8 cellular contexts compared by ENCODE assay signal in the genomic region with DNA sequence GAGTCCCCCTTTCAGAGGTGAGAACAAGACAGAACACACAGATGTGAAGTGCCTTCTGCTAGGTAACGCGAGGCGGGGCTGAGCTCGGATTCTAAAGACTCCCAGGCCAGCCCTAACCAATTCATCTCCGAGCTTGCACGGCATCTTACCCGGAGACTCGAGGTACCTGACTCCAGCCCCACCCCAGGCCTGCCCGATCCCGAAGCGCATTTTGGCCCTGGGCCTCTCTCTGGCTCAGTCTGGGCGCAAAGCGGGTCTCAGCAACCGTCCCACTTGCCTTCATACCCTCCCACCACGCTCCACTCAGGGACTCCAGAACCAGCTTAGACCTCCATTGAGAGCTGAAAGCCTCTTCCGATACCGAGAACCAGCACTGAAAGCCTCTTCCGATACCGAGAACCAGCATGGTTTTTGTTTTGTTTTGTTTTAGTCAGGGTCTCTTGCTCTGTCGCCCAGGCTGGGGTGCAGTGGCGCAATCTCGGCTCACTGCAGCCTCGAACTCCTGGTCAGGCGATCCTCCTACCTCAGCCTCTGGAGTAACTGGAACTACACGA. TPM values are rescaled to one million over a fixed set of nuclear protein-coding genes. Genes with fewer than 3 reads are reported as not detected.
DNase-seq lines count a peak whose midpoint lies in the region; ATAC-seq and TF ChIP-seq lines count a peak whose summit lies in the region.

No MANE protein-coding gene starts in this region.

- POLR2A ChIA-PET in CD4-positive, alpha-beta memory T cell (lab: Charles Lee; ENCODE audit: partially characterized antibody), result interaction anchor here (0.6 to 4.1 kb wide), 23 partner anchors 9 to 1439 kb away, joined by 3 to 21 read pairs (median 4); a partner anchor contains a TSS
- POLR2A ChIA-PET in OCI-LY7 (lab: Charles Lee), result interaction anchor here (0.6 to 1.2 kb wide), 7 partner anchors 11 to 761 kb away, joined by 3 to 4 read pairs (median 3); no protein-coding TSS in a partner anchor

- peaks cover 43% of the 10 kb centered on the region for H3K4me1 ChIP-seq in CD4-positive, alpha-beta memory T cell (ENCODE audit: insufficient read depth, low read length)
- H3K4me1 ChIP-seq in OCI-LY7 (ENCODE audit: insufficient read depth, low read length, poor library complexity, severe bottlenecking) (peaks cover 19% of the 10 kb centered on the region), thyroid gland (peaks cover 31 to 56% of the 10 kb centered on the region in 2 donors)

- no TSS peak for BruUV-seq in OCI-LY7 (replicated peaks; lab: Mats Ljungman, UMichigan)

- intact Hi-C loops in CD4-positive, alpha-beta memory T cell (cut with micrococcal nuclease), result loop anchor here (1.0 to 5.0 kb wide), 4 partner anchors 152 to 958 kb away; a partner anchor contains a TSS
- intact Hi-C loops in OCI-LY7 (cut with micrococcal nuclease; ENCODE audit: unreplicated experiment) (loop anchor here (2.0 kb wide), 1 partner anchor 213 kb away; a partner anchor contains a TSS), thyroid gland (cut with DNase I) (no loop called here)

- H3K79me2 ChIP-seq in OCI-LY7 (ENCODE audit: insufficient read depth, low read depth, low read length), result peaks cover 28% of the 10 kb centered on the region

- H3K27ac Mint-ChIP-seq in CD4-positive, alpha-beta memory T cell, result peak overlapping the region; percentile 96 to 99 (median 98)
- H3K27ac Mint-ChIP-seq in activated T-cell treated with anti-CD3 and anti-CD28 coated beads, Interleukin-2, amount 50 U/mL, for 72 hours, result peak overlapping the region; percentile 99

- peaks cover 0 to 5% (median 0%) of the 10 kb centered on the region in 8 donors for H3K9me3 Mint-ChIP-seq in CD4-positive, alpha-beta memory T cell
- H3K9me3 Mint-ChIP-seq in activated T-cell treated with anti-CD3 and anti-CD28 coated beads, Interleukin-2, amount 50 U/mL, for 72 hours, result no peaks in the 10 kb centered on the region

- ATAC-seq in GM19397 (IDR thresholded peaks at IDR 0.05; ENCODE audit: unreplicated experiment) (peak; percentile 44), HG03565 (IDR thresholded peaks at IDR 0.05; ENCODE audit: unreplicated experiment) (peak; percentile 34)
- ATAC-seq in activated T-cell treated with anti-CD3 and anti-CD28 coated beads, Interleukin-2, amount 50 U/mL, for 72 hours (replicated peaks in 1 of 2), result peak; percentile 65 to 70

- peak overlapping the region; percentile 93 for H2AFZ ChIP-seq in OCI-LY7 (ENCODE audit: low read length)

- H3K9me3 ChIP-seq in CD4-positive, alpha-beta memory T cell (ENCODE audit: control insufficient read depth in 1 of 2, low read length in 2 of 2), result no peaks in the 10 kb centered on the region
- no peaks in the 10 kb centered on the region for H3K9me3 ChIP-seq in OCI-LY7 (ENCODE audit: low read length)
- H3K9me3 ChIP-seq in thyroid gland, result no peaks in the 10 kb centered on the region

- H3K36me3 ChIP-seq in CD4-positive, alpha-beta memory T cell (ENCODE audit: insufficient read depth, low read length), result no peaks in the 10 kb centered on the region
- H3K36me3 ChIP-seq in OCI-LY7 (ENCODE audit: insufficient read depth, low read length), result peaks cover 18% of the 10 kb centered on the region; the same call in 1 of the 2 replicates
- H3K36me3 ChIP-seq in thyroid gland, result no peaks in the 10 kb centered on the region

- H3K4me2 ChIP-seq in OCI-LY7 (ENCODE audit: low read length), result peak overlapping the region; percentile 95

- peak; percentile 74 to 86 (median 77) for DNase-seq in CD4-positive, alpha-beta memory T cell
- DNase-seq in OCI-LY7 (ENCODE audit: low spot score) (peak; percentile 85), fibroblast of mammary gland (ENCODE audit: low read depth) (peak; percentile 43), nucleus accumbens (lab: John Stamatoyannopoulos, UW) (peak in 40 of 56 donors; percentile 25 to 79 (median 58)), thyroid gland (peak; percentile 85)
- peak; percentile 76 to 78 for DNase-seq in activated T-cell treated with anti-CD3 and anti-CD28 coated beads, Interleukin-2, amount 50 U/mL, for 72 hours

- no peaks in the 10 kb centered on the region for H3K9me2 ChIP-seq in OCI-LY7 (ENCODE audit: insufficient read depth, low read length)

- H3K36me3 Mint-ChIP-seq in CD4-positive, alpha-beta memory T cell, result peaks cover 0 to 30% of the 10 kb centered on the region in 2 donors
- peaks cover 0 to 10% of the 10 kb centered on the region in 2 donors for H3K36me3 Mint-ChIP-seq in activated T-cell treated with anti-CD3 and anti-CD28 coated beads, Interleukin-2, amount 50 U/mL, for 72 hours (ENCODE audit: insufficient read depth in 2 of 2)

- TF ChIP-seq CTCF in OCI-LY7 (conservative IDR thresholded peaks at IDR 0.05; ENCODE audit: low read length), result no peak
- no peak for TF ChIP-seq CTCF in fibroblast of mammary gland (conservative IDR thresholded peaks at IDR 0.05; ENCODE audit: control insufficient read depth, insufficient read depth, low read depth, low read length)
- no peak for TF ChIP-seq CTCF in thyroid gland (IDR thresholded peaks at IDR 0.05)

- TF ChIP-seq POLR2A in thyroid gland (IDR thresholded peaks at IDR 0.05), result peak in 1 of 2 donors; percentile 47

- H4K20me1 ChIP-seq in OCI-LY7 (ENCODE audit: insufficient read depth, low read length), result no peaks in the 10 kb centered on the region

- CTCF ChIA-PET in CD4-positive, alpha-beta memory T cell (lab: Charles Lee; ENCODE audit: partially characterized antibody), result interaction anchor here (1.0 to 4.6 kb wide), 8 partner anchors 12 to 254 kb away, joined by 3 to 48 read pairs (median 4); a partner anchor contains a TSS
- CTCF ChIA-PET in OCI-LY7 (lab: Charles Lee; ENCODE audit: unreplicated experiment), result interaction anchor here (1.5 to 2.4 kb wide), 2 partner anchors 9 to 203 kb away, joined by 3 to 11 read pairs; no protein-coding TSS in a partner anchor

- H3K27me3 ChIP-seq in CD4-positive, alpha-beta memory T cell (ENCODE audit: insufficient read depth, low read length), result no peaks in the 10 kb centered on the region
- H3K27me3 ChIP-seq in thyroid gland, result no peaks in the 10 kb centered on the region

- peak overlapping the region; percentile 89 for H3K27ac ChIP-seq in CD4-positive, alpha-beta memory T cell (ENCODE audit: low read depth, low read length)
- peak overlapping the region; percentile 29 for H3K27ac ChIP-seq in OCI-LY7 (ENCODE audit: low read depth, low read length, poor library complexity, severe bottlenecking)
- H3K27ac ChIP-seq in thyroid gland, result peak overlapping the region; percentile 83 to 99 (median 95)

- H3K4me1 Mint-ChIP-seq in CD4-positive, alpha-beta memory T cell, result peaks cover 27 to 83% (median 49%) of the 10 kb centered on the region in 4 donors
- H3K4me1 Mint-ChIP-seq in activated T-cell treated with anti-CD3 and anti-CD28 coated beads, Interleukin-2, amount 50 U/mL, for 72 hours (ENCODE audit: low read depth), result peaks cover 28% of the 10 kb centered on the region

- H3K4me3 ChIP-seq in CD4-positive, alpha-beta memory T cell (ENCODE audit: low read length in 2 of 2), result peak overlapping the region; percentile 91 to 99
- peak overlapping the region; percentile 99 for H3K4me3 ChIP-seq in OCI-LY7 (ENCODE audit: low read depth, low read length, poor library complexity, severe bottlenecking)
- H3K4me3 ChIP-seq in fibroblast of mammary gland (ENCODE audit: control insufficient read depth, low read depth, low read length), result peak overlapping the region; percentile 91
- peak overlapping the region in 2 of 3 donors; percentile 55 to 75 for H3K4me3 ChIP-seq in thyroid gland (replicated peaks in 1 of 3)

- 3% methylated on average over 15 to 24 of the region's 25 CpGs for WGBS in thyroid gland, 2 donors

- peak overlapping the region; percentile 93 to 100 (median 98) for H3K4me3 Mint-ChIP-seq in CD4-positive, alpha-beta memory T cell
- peak overlapping the region; percentile 98 to 99 for H3K4me3 Mint-ChIP-seq in activated T-cell treated with anti-CD3 and anti-CD28 coated beads, Interleukin-2, amount 50 U/mL, for 72 hours

- H3K27me3 Mint-ChIP-seq in CD4-positive, alpha-beta memory T cell, result no peaks in the 10 kb centered on the region
- no peaks in the 10 kb centered on the region for H3K27me3 Mint-ChIP-seq in activated T-cell treated with anti-CD3 and anti-CD28 coated beads, Interleukin-2, amount 50 U/mL, for 72 hours (ENCODE audit: low read depth)

RNA-seq across cellular contexts. Expression of a gene that starts 0.7 kb away (rescaled TPM):
- 10 to 100 TPM; 75.5 to 81.0 TPM for total RNA-seq in CD4-positive, alpha-beta memory T cell
- polyA plus RNA-seq in CD4-positive, alpha-beta memory T cell, result 100 to 1,000 TPM; 237 to 311 TPM
- 128 and 155 TPM in 2 replicates for total RNA-seq in OCI-LY7 (2014; rRNA removed; shearing (Covaris generic))
- total RNA-seq in OCI-LY7 (2022), result 94.2 and 99.8 TPM in 2 replicates
- total RNA-seq in activated T-cell treated with anti-CD3 and anti-CD28 coated beads, Interleukin-2, amount 50 U/mL, for 72 hours, result 10 to 100 TPM; 70.5 to 75.9 TPM
- total RNA-seq in thyroid gland, result 100 to 1,000 TPM; 119 to 231 (median 210) TPM

RNA-seq across cellular contexts. Expression of a gene that starts 43.0 kb away (rescaled TPM):
- 1 to 10 TPM; 2.1 to 2.8 TPM for total RNA-seq in CD4-positive, alpha-beta memory T cell
- polyA plus RNA-seq in CD4-positive, alpha-beta memory T cell, result 1 to 10 TPM; 3.7 to 7.9 TPM
- total RNA-seq in OCI-LY7 (2014; rRNA removed; shearing (Covaris generic)), result not detected in 2 replicates
- not detected in 2 replicates for total RNA-seq in OCI-LY7 (2022)
- 1 to 10 TPM; 3.7 to 5.2 TPM for total RNA-seq in activated T-cell treated with anti-CD3 and anti-CD28 coated beads, Interleukin-2, amount 50 U/mL, for 72 hours
- total RNA-seq in thyroid gland, result 100 to 1,000 TPM; 119 to 163 (median 130) TPM

Comparison
In these comparisons a context has a peak if more than half of its experiments do, and no peak if none do; other contexts are left out.
1. Peak in every context shown above with its lines: DNase-seq, ATAC-seq, H3K4me3 ChIP-seq and H3K27ac ChIP-seq.
2. H3K27ac ChIP-seq: peak in every context shown above with its lines; median percentile 95 in thyroid gland; 89 in CD4-positive, alpha-beta memory T cell; 29 in OCI-LY7.
3. RNA of a gene that starts 43.0 kb away (total RNA-seq): 119 to 163 TPM in thyroid gland; 3.7 to 5.2 TPM in activated T-cell treated with anti-CD3 and anti-CD28 coated beads, Interleukin-2, amount 50 U/mL, for 72 hours, 2.1 to 2.8 TPM in CD4-positive, alpha-beta memory T cell and not detected in OCI-LY7; every median in the first group is over 10 times any median in the second.